14 cellular contexts compared by ENCODE assay signal in genomic region chr10:5895365-5895764, GRCh38. TPM values are rescaled to one million over a fixed set of nuclear protein-coding genes. Genes with fewer than 3 reads are reported as not detected.
DNase-seq lines count a peak whose midpoint lies in the region; ATAC-seq lines count a peak whose summit lies in the region.
"Had no signal": no experiment of that assay in that cellular context is flagged by ENCODE, and none has a peak within 500 bp of the region (broad histone marks: within the 10 kb centered on the region; RNA-seq: fewer than 3 reads in every experiment).

No MANE protein-coding gene starts in this region.

- no peak for DNase-seq in T-helper 2 cell treated with Interferon-gamma antibody and Interleukin-4, amounts not matched to agents 5 μg/mL and 100 μg/mL, for 36 hours (ENCODE audit: low spot score)
- no peak for DNase-seq in T-helper 2 cell
- no peak for DNase-seq in activated T-helper 2 cell treated with anti-CD3 and anti-CD28 coated beads, Interferon-gamma antibody, Interleukin-2, Interleukin-4, amounts not matched to agents 10 μg/mL and 5 μg/mL and 100 μg/mL, durations not matched to agents 14 hours and 24 hours and 36 hours (ENCODE audit: low spot score)
- DNase-seq: 8988T, NCI-H187, NCI-H524 treated with DMSO at 0.1 percent for 48 hours, SK-N-SH, WERI-Rb-1 had no signal

- H3K4me1 ChIP-seq in BLaER1: peaks cover 26% of the 10 kb centered on the region

- peaks cover 68% of the 10 kb centered on the region for H4K20me1 ChIP-seq in BLaER1

- H3K4me3 Mint-ChIP-seq in T-helper 2 cell treated with Interferon-gamma antibody and Interleukin-4, amounts not matched to agents 5 μg/mL and 100 μg/mL, for 36 hours: peak overlapping the region; percentile 70
- H3K4me3 Mint-ChIP-seq in activated T-helper 2 cell treated with anti-CD3 and anti-CD28 coated beads, Interferon-gamma antibody, Interleukin-2, Interleukin-4, amounts not matched to agents 10 μg/mL and 5 μg/mL and 100 μg/mL, durations not matched to agents 14 hours and 24 hours and 36 hours (ENCODE audit: low read depth): no peak overlapping the region
- H3K4me3 Mint-ChIP-seq: dendritic cell treated with granulocyte-macrophage colony-stimulating factor and Interleukin-4, amounts not matched to agents 40 ng/mL and 50 ng/mL, for 4 days had no signal

- H3K9me3 Mint-ChIP-seq in T-helper 2 cell treated with Interferon-gamma antibody and Interleukin-4, amounts not matched to agents 5 μg/mL and 100 μg/mL, for 36 hours: peaks cover 8% of the 10 kb centered on the region
- peaks cover 12% of the 10 kb centered on the region for H3K9me3 Mint-ChIP-seq in activated T-helper 2 cell treated with anti-CD3 and anti-CD28 coated beads, Interferon-gamma antibody, Interleukin-2, Interleukin-4, amounts not matched to agents 10 μg/mL and 5 μg/mL and 100 μg/mL, durations not matched to agents 14 hours and 24 hours and 36 hours

- peak overlapping the region; percentile 8; the same call in 1 of the 2 replicates for H3K4me2 ChIP-seq in BLaER1
- H3K4me2 ChIP-seq: SK-N-SH had no signal

- H3K27me3 Mint-ChIP-seq in T-helper 2 cell treated with Interferon-gamma antibody and Interleukin-4, amounts not matched to agents 5 μg/mL and 100 μg/mL, for 36 hours (ENCODE audit: low read depth): no peaks in the 10 kb centered on the region
- H3K27me3 Mint-ChIP-seq in activated T-helper 2 cell treated with anti-CD3 and anti-CD28 coated beads, Interferon-gamma antibody, Interleukin-2, Interleukin-4, amounts not matched to agents 10 μg/mL and 5 μg/mL and 100 μg/mL, durations not matched to agents 14 hours and 24 hours and 36 hours (ENCODE audit: low read depth): no peaks in the 10 kb centered on the region
- H3K27me3 Mint-ChIP-seq: dendritic cell treated with granulocyte-macrophage colony-stimulating factor and Interleukin-4, amounts not matched to agents 40 ng/mL and 50 ng/mL, for 4 days had no signal

- peaks cover 70% of the 10 kb centered on the region for H3K36me3 ChIP-seq in BLaER1
- H3K36me3 ChIP-seq: WERI-Rb-1 had no signal

- H3K9ac ChIP-seq in BLaER1: no peak overlapping the region
- H3K9ac ChIP-seq: SK-N-SH had no signal

- ATAC-seq in HG02840 (IDR thresholded peaks at IDR 0.05; ENCODE audit: low FRiP score, unreplicated experiment): peak; percentile 17
- no peak for ATAC-seq in GM21381 (IDR thresholded peaks at IDR 0.05; ENCODE audit: unreplicated experiment)
- no peak for ATAC-seq in HG02970 (IDR thresholded peaks at IDR 0.05; ENCODE audit: low FRiP score, unreplicated experiment)
- ATAC-seq in GM19397 (IDR thresholded peaks at IDR 0.05; ENCODE audit: unreplicated experiment): no peak

- H3K36me3 Mint-ChIP-seq in T-helper 2 cell treated with Interferon-gamma antibody and Interleukin-4, amounts not matched to agents 5 μg/mL and 100 μg/mL, for 36 hours (ENCODE audit: low read depth): peaks cover 43% of the 10 kb centered on the region
- peaks cover 69% of the 10 kb centered on the region for H3K36me3 Mint-ChIP-seq in activated T-helper 2 cell treated with anti-CD3 and anti-CD28 coated beads, Interferon-gamma antibody, Interleukin-2, Interleukin-4, amounts not matched to agents 10 μg/mL and 5 μg/mL and 100 μg/mL, durations not matched to agents 14 hours and 24 hours and 36 hours (ENCODE audit: low read depth)

- H3K27ac ChIP-seq in BLaER1: no peak overlapping the region
- H3K27ac ChIP-seq: WERI-Rb-1 had no signal

- peaks cover 12% of the 10 kb centered on the region for H3K9me3 ChIP-seq in BLaER1

- peak overlapping the region; percentile 91 for H3K27ac Mint-ChIP-seq in T-helper 2 cell treated with Interferon-gamma antibody and Interleukin-4, amounts not matched to agents 5 μg/mL and 100 μg/mL, for 36 hours
- H3K27ac Mint-ChIP-seq in activated T-helper 2 cell treated with anti-CD3 and anti-CD28 coated beads, Interferon-gamma antibody, Interleukin-2, Interleukin-4, amounts not matched to agents 10 μg/mL and 5 μg/mL and 100 μg/mL, durations not matched to agents 14 hours and 24 hours and 36 hours: peak overlapping the region; percentile 58
- H3K27ac Mint-ChIP-seq: dendritic cell treated with granulocyte-macrophage colony-stimulating factor and Interleukin-4, amounts not matched to agents 40 ng/mL and 50 ng/mL, for 4 days had no signal

- no peaks in the 10 kb centered on the region for H3K27me3 ChIP-seq in BLaER1

- H3K4me1 Mint-ChIP-seq in T-helper 2 cell treated with Interferon-gamma antibody and Interleukin-4, amounts not matched to agents 5 μg/mL and 100 μg/mL, for 36 hours (ENCODE audit: low read depth): peaks cover 51% of the 10 kb centered on the region
- H3K4me1 Mint-ChIP-seq in activated T-helper 2 cell treated with anti-CD3 and anti-CD28 coated beads, Interferon-gamma antibody, Interleukin-2, Interleukin-4, amounts not matched to agents 10 μg/mL and 5 μg/mL and 100 μg/mL, durations not matched to agents 14 hours and 24 hours and 36 hours (ENCODE audit: low read depth): peaks cover 52% of the 10 kb centered on the region

- no peak overlapping the region for H3K4me3 ChIP-seq in BLaER1

- intact Hi-C loops in activated T-helper 2 cell treated with anti-CD3 and anti-CD28 coated beads, Interferon-gamma antibody, Interleukin-2, Interleukin-4, amounts not matched to agents 10 μg/mL and 5 μg/mL and 100 μg/mL, durations not matched to agents 14 hours and 24 hours and 36 hours (cut with micrococcal nuclease): no loop called here

RNA-seq across cellular contexts. Expression of gene FBH1, which starts 5.3 kb away (rescaled TPM):
- total RNA-seq in activated T-helper 2 cell treated with anti-CD3 and anti-CD28 coated beads, Interferon-gamma antibody, Interleukin-2, Interleukin-4, amounts not matched to agents 10 μg/mL and 5 μg/mL and 100 μg/mL, durations not matched to agents 14 hours and 24 hours and 36 hours: 57.2 and 58.0 TPM in 2 replicates

RNA-seq across cellular contexts. Expression of gene ANKRD16, which starts 5.7 kb away (rescaled TPM):
- total RNA-seq in activated T-helper 2 cell treated with anti-CD3 and anti-CD28 coated beads, Interferon-gamma antibody, Interleukin-2, Interleukin-4, amounts not matched to agents 10 μg/mL and 5 μg/mL and 100 μg/mL, durations not matched to agents 14 hours and 24 hours and 36 hours: 10.4 and 11.6 TPM in 2 replicates
